10 cellular contexts compared by ENCODE assay signal in genomic region chr7:47336178-47337020, GRCh38.
A peak's percentile ranks its signal among the peaks of the same experiment; 100 is the strongest.
DNase-seq lines count a peak whose midpoint lies in the region; ATAC-seq and TF ChIP-seq lines count a peak whose summit lies in the region.
"Had no signal": no experiment of that assay in that cellular context is flagged by ENCODE, and none has a peak within 500 bp of the region (broad histone marks: within the 10 kb centered on the region; RNA-seq: fewer than 3 reads in every experiment).

No MANE protein-coding gene starts in this region.

- no peak for TF ChIP-seq POLR2A in tibial nerve (IDR thresholded peaks at IDR 0.05)
- TF ChIP-seq POLR2A in uterus (IDR thresholded peaks at IDR 0.05), result no peak

- H3K9ac ChIP-seq in Karpas-422 (ENCODE audit: low read length), result no peak overlapping the region

- no peaks in the 10 kb centered on the region for H4K20me1 ChIP-seq in Karpas-422 (ENCODE audit: insufficient read depth, low read depth, low read length)

- no peak overlapping the region for H3K4me2 ChIP-seq in Karpas-422 (ENCODE audit: low read depth, low read length, poor library complexity, severe bottlenecking)

- peak in 1 of 2 donors; percentile 77 for TF ChIP-seq EP300 in tibial nerve (IDR thresholded peaks at IDR 0.05)

- no peak overlapping the region for H3K4me3 ChIP-seq in MG63
- no peak overlapping the region for H3K4me3 ChIP-seq in lower lobe of right lung
- H3K4me3 ChIP-seq in tibial nerve, result no peak overlapping the region
- no peak overlapping the region for H3K4me3 ChIP-seq in uterus
- H3K4me3 ChIP-seq in Karpas-422 (ENCODE audit: low read length), result no peak overlapping the region

- peaks cover 41% of the 10 kb centered on the region for H3K4me1 ChIP-seq in lower lobe of right lung
- peaks cover 0 to 53% (median 32%) of the 10 kb centered on the region in 4 donors for H3K4me1 ChIP-seq in tibial nerve
- H3K4me1 ChIP-seq in uterus, result no peaks in the 10 kb centered on the region
- peaks cover 31% of the 10 kb centered on the region for H3K4me1 ChIP-seq in Karpas-422 (ENCODE audit: low read length)

- no peaks in the 10 kb centered on the region for H3K9me2 ChIP-seq in Karpas-422 (replicated peaks; ENCODE audit: insufficient read depth, low read length)

- H2AFZ ChIP-seq in Karpas-422 (ENCODE audit: low read length), result no peak overlapping the region

- intact Hi-C loops in lower lobe of right lung (cut with DNase I) (no loop called here), uterus (cut with DNase I; ENCODE audit: low total_unique reads) (no loop called here)

- H3K36me3 ChIP-seq in MG63, result peaks cover 24% of the 10 kb centered on the region
- peaks cover 15% of the 10 kb centered on the region for H3K36me3 ChIP-seq in lower lobe of right lung
- H3K36me3 ChIP-seq in tibial nerve, result peaks cover 0 to 9% (median 0%) of the 10 kb centered on the region in 3 donors
- no peaks in the 10 kb centered on the region for H3K36me3 ChIP-seq in uterus
- H3K36me3 ChIP-seq in Karpas-422 (ENCODE audit: insufficient read depth, low read length), result peaks cover 7% of the 10 kb centered on the region; the same call in 1 of the 2 replicates

- H3K27ac ChIP-seq in lower lobe of right lung (peak overlapping the region; percentile 13), tibial nerve (peak overlapping the region; percentile 11 to 94 (median 58)), uterus (no peak overlapping the region), Karpas-422 (ENCODE audit: low read length) (no peak overlapping the region)

- H3K27me3 ChIP-seq in MG63 (no peaks in the 10 kb centered on the region), lower lobe of right lung (ENCODE audit: low read depth) (no peaks in the 10 kb centered on the region), tibial nerve (no peaks in the 10 kb centered on the region), uterus (no peaks in the 10 kb centered on the region), Karpas-422 (ENCODE audit: low read length) (no peaks in the 10 kb centered on the region)

- DNase-seq in MG63 (peak; percentile 97), epidermal melanocyte (ENCODE audit: insufficient read length, low spot score) (peak; percentile 82), lower lobe of right lung (no peak), tibial nerve (ENCODE audit: low spot score in 2 of 2) (no peak), uterus (no peak), Karpas-422 (no peak)
- DNase-seq: activated T-cell treated with anti-CD3 and anti-CD28 coated beads, Interleukin-2, amount 50 U/mL, for 48 hours; SW 1271 had no signal

- ATAC-seq in lower lobe of right lung (peak; percentile 11 to 18), GM21390 (IDR thresholded peaks at IDR 0.05; ENCODE audit: unreplicated experiment) (no peak), HG03135 (IDR thresholded peaks at IDR 0.05; ENCODE audit: unreplicated experiment) (no peak)

- WGBS in tibial nerve, 2 donors, result 59 to 62% methylated on average over 11 of the region's 11 CpGs

- TF ChIP-seq CTCF in lower lobe of right lung (IDR thresholded peaks at IDR 0.05) (no peak), tibial nerve (IDR thresholded peaks at IDR 0.05) (no peak), uterus (IDR thresholded peaks at IDR 0.05) (no peak)

- H3K9me3 ChIP-seq in MG63 (peaks cover 4% of the 10 kb centered on the region; the same call in 1 of the 2 replicates), lower lobe of right lung (no peaks in the 10 kb centered on the region), tibial nerve (no peaks in the 10 kb centered on the region), uterus (no peaks in the 10 kb centered on the region), Karpas-422 (ENCODE audit: low read length) (no peaks in the 10 kb centered on the region)

- peaks cover 9% of the 10 kb centered on the region for H3K79me2 ChIP-seq in Karpas-422 (ENCODE audit: low read length)

Comparison
In these comparisons a context has a peak if more than half of its experiments do, and no peak if none do; other contexts are left out.
1. DNase-seq: peak in MG63 (single experiment) and epidermal melanocyte (single experiment); none in lower lobe of right lung (single experiment), tibial nerve (0 of 2), uterus (0 of 2) and Karpas-422 (single experiment).
2. ATAC-seq: peak in lower lobe of right lung (2 of 2); none in GM21390 (single experiment) and HG03135 (single experiment).
3. H3K27ac ChIP-seq: peak in lower lobe of right lung (single experiment) and tibial nerve (4 of 4); none in uterus (0 of 2) and Karpas-422 (single experiment).